In the genomic region with DNA sequence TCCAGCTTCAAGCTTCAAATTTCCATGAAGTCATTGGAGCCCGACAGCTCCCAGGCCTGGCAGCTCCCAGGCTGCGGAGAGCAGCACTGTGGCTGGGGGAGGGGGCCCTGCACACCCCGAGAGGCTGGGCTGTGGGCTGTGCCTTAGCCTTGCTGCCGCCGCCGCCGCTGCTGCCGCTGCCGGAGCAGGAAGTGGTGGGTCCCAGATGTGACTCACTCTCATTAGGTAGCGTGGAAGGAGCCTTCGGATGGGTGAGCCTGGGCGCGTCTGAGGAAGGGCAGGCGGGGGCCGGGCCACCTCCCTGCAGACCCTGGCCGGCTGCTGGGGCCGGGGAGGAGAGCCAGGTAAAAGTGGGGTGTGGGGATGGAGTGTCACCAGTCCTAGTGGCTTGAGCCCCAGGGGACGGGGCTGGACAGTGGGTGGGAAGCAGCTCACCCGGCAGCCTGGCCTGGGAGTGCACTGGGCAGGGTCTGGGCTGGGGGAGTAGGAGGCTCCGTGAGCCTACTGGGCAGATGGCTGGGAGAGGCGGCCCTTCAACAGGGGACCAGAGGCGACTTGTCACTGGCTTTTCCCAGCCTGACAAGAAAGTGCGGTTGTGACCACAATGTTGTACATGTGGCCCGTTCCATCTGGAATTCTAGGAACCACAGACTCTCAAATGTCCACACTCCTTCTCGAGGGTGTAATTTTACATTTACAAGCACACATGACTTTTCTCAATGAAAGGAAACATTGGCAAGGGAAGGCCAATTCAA, we compare ENCODE assay signal across 8 cellular contexts. TPM values are rescaled to one million over a fixed set of nuclear protein-coding genes. Genes with fewer than 3 reads are reported as not detected.
DNase-seq lines count a peak whose midpoint lies in the region; TF ChIP-seq lines count a peak whose summit lies in the region.

Gene ADCY7, plus strand, starts transcription at position 215 of the 755 bp plus-strand sequence. CDS start 21,629 bp downstream, outside the sequence.

- H3K36me3 ChIP-seq in effector memory CD4-positive, alpha-beta T cell (ENCODE audit: control insufficient read depth, insufficient read depth, low read length): no peaks in the 10 kb centered on the region

- H3K4me1 ChIP-seq in effector memory CD4-positive, alpha-beta T cell (ENCODE audit: control insufficient read depth, insufficient read depth, low read length, poor library complexity, severe bottlenecking): peaks cover 50% of the 10 kb centered on the region

- DNase-seq in GM12864 (ENCODE audit: low read depth): no peak
- no peak for DNase-seq in HFF-Myc (ENCODE audit: extremely low read depth, low read depth)
- DNase-seq in NCI-H1694 (lab: John Stamatoyannopoulos, UW): peak; percentile 40
- peak; percentile 86 to 88 for DNase-seq in activated CD4-positive, alpha-beta T cell treated with anti-CD3 and anti-CD28 coated beads, Interleukin-2, amount 50 U/mL, for 48 hours
- DNase-seq in effector memory CD4-positive, alpha-beta T cell: peak; percentile 71 to 80 (median 75)
- DNase-seq in myocyte (ENCODE audit: low read depth): peak; percentile 86
- DNase-seq in stimulated activated naive CD4-positive, alpha-beta T cell (lab: John Stamatoyannopoulos, UW): peak; percentile 65 to 73 (median 70)
- DNase-seq in NCI-H128 (lab: John Stamatoyannopoulos, UW; ENCODE audit: unreplicated experiment): no peak

- TF ChIP-seq CTCF in GM12864 (IDR thresholded peaks at IDR 0.05; ENCODE audit: low read depth, low read length, missing control alignments) (no peak), HFF-Myc (IDR thresholded peaks at IDR 0.05; ENCODE audit: low read depth, low read length, missing control alignments) (no peak)

- H3K4me3 ChIP-seq in GM12864 (ENCODE audit: low read depth, low read length) (peak within 1 kb of the TSS; percentile 71), HFF-Myc (replicated peaks; ENCODE audit: low read depth, low read length) (peak within 1 kb of the TSS; percentile 61)
- H3K4me3 ChIP-seq in effector memory CD4-positive, alpha-beta T cell (ENCODE audit: insufficient read depth, low read depth, low read length, poor library complexity, severe bottlenecking): peak within 1 kb of the TSS; percentile 83

- peak within 1 kb of the TSS; percentile 83 for H3K27ac ChIP-seq in effector memory CD4-positive, alpha-beta T cell (ENCODE audit: insufficient read depth, low read length, poor library complexity, severe bottlenecking)

- no peaks in the 10 kb centered on the region for H3K9me3 ChIP-seq in effector memory CD4-positive, alpha-beta T cell (ENCODE audit: control insufficient read depth, low read length)

- no peaks in the 10 kb centered on the region for H3K27me3 ChIP-seq in effector memory CD4-positive, alpha-beta T cell (replicated peaks; ENCODE audit: control insufficient read depth, insufficient read depth, low read length, poor library complexity, severe bottlenecking)

RNA-seq across cellular contexts. Expression of gene ADCY7, which starts in this region (rescaled TPM):
- total RNA-seq in myocyte: 12.7 and 24.4 TPM in 2 replicates
- 20.4 TPM for polyA plus RNA-seq in myocyte (2012)

Comparison
In these comparisons a context has a peak if more than half of its experiments do, and no peak if none do; other contexts are left out.
1. DNase-seq: peak in NCI-H1694 (single experiment), activated CD4-positive, alpha-beta T cell treated with anti-CD3 and anti-CD28 coated beads, Interleukin-2, amount 50 U/mL, for 48 hours (2 of 2), effector memory CD4-positive, alpha-beta T cell (3 of 3), myocyte (single experiment) and stimulated activated naive CD4-positive, alpha-beta T cell (6 of 6); none in GM12864 (single experiment), HFF-Myc (single experiment) and NCI-H128 (single experiment).
2. Peak in every context shown above with its lines, with median percentiles within 50 percentile points of each other: H3K4me3 ChIP-seq.